Comparison of ENCODE assay signal across 31 cellular contexts in genomic region chr6:22557007-22557406, GRCh38. TPM values are rescaled to one million over a fixed set of nuclear protein-coding genes. Genes with fewer than 3 reads are reported as not detected.
"Had no signal": no experiment of that assay in that cellular context is flagged by ENCODE, and none has a peak within 500 bp of the region (broad histone marks: within the 10 kb centered on the region; RNA-seq: fewer than 3 reads in every experiment).

No MANE protein-coding gene starts in this region.

- DNase-seq: colonic mucosa; cortex of kidney; effector CD8-positive, alpha-beta T cell; effector memory CD8-positive, alpha-beta T cell; endodermal cell; erythroblast; esophagus squamous epithelium; foreskin fibroblast; foreskin melanocyte; gastrocnemius medialis; glutamatergic neuron; head of caudate nucleus; hippocampal formation; left cardiac atrium; left lung; lower lobe of right lung; mesenchymal stem cell; mucosa of descending colon; naive B cell had no signal

- H3K36me3 Mint-ChIP-seq: naive B cell had no signal

- H3K4me1 ChIP-seq: colonic mucosa, esophagus squamous epithelium, gastrocnemius medialis, left lung, lower lobe of right lung had no signal

- H3K27ac ChIP-seq: colonic mucosa, epithelial cell of prostate, esophagus squamous epithelium, gastrocnemius medialis, left lung, lower lobe of right lung had no signal

- H3K9me3 Mint-ChIP-seq: dendritic cell treated with granulocyte-macrophage colony-stimulating factor and Interleukin-4, amounts not matched to agents 40 ng/mL and 50 ng/mL, for 4 days; naive B cell had no signal

- H3K27me3 ChIP-seq: colonic mucosa, esophagus squamous epithelium, gastrocnemius medialis, heart right ventricle, left lung had no signal

- ATAC-seq: effector memory CD8-positive, alpha-beta T cell; esophagus mucosa; gastrocnemius medialis; left cardiac atrium; left lung; lower lobe of right lung; mucosa of descending colon had no signal

- H3K4me3 ChIP-seq: colonic mucosa, esophagus squamous epithelium, gastrocnemius medialis, heart right ventricle, left lung, lower lobe of right lung, mucosa of descending colon had no signal

- H3K9me3 ChIP-seq: colonic mucosa, esophagus squamous epithelium, gastrocnemius medialis, heart right ventricle, left lung, lower lobe of right lung, mucosa of descending colon had no signal

- H3K4me3 Mint-ChIP-seq: dendritic cell treated with granulocyte-macrophage colony-stimulating factor and Interleukin-4, amounts not matched to agents 40 ng/mL and 50 ng/mL, for 4 days; effector memory CD8-positive, alpha-beta T cell; endodermal cell; naive B cell had no signal

- H3K27me3 Mint-ChIP-seq: dendritic cell treated with granulocyte-macrophage colony-stimulating factor and Interleukin-4, amounts not matched to agents 40 ng/mL and 50 ng/mL, for 4 days; effector memory CD8-positive, alpha-beta T cell; naive B cell had no signal

- H3K4me1 Mint-ChIP-seq: endodermal cell, naive B cell had no signal

- H3K27ac Mint-ChIP-seq: dendritic cell treated with granulocyte-macrophage colony-stimulating factor and Interleukin-4, amounts not matched to agents 40 ng/mL and 50 ng/mL, for 4 days; effector memory CD8-positive, alpha-beta T cell; endodermal cell; naive B cell had no signal

- H3K36me3 ChIP-seq: colonic mucosa, esophagus squamous epithelium, gastrocnemius medialis, heart right ventricle, left lung, lower lobe of right lung had no signal

RNA-seq across cellular contexts. Expression of gene HDGFL1, which starts 12.4 kb away (rescaled TPM):
- total RNA-seq: chondrocyte, colonic mucosa, dermis microvascular lymphatic vessel endothelial cell, endodermal cell, esophagus mucosa, esophagus squamous epithelium, gastrocnemius medialis, glomerular endothelial cell, heart right ventricle, kidney epithelial cell, left cardiac atrium, left lung, lower leg skin, lower lobe of right lung, lung microvascular endothelial cell, mucosa of descending colon, myocyte had no signal
- polyA plus RNA-seq: heart right ventricle, keratinocyte had no signal
